8 cellular contexts compared by ENCODE assay signal in the genomic region with DNA sequence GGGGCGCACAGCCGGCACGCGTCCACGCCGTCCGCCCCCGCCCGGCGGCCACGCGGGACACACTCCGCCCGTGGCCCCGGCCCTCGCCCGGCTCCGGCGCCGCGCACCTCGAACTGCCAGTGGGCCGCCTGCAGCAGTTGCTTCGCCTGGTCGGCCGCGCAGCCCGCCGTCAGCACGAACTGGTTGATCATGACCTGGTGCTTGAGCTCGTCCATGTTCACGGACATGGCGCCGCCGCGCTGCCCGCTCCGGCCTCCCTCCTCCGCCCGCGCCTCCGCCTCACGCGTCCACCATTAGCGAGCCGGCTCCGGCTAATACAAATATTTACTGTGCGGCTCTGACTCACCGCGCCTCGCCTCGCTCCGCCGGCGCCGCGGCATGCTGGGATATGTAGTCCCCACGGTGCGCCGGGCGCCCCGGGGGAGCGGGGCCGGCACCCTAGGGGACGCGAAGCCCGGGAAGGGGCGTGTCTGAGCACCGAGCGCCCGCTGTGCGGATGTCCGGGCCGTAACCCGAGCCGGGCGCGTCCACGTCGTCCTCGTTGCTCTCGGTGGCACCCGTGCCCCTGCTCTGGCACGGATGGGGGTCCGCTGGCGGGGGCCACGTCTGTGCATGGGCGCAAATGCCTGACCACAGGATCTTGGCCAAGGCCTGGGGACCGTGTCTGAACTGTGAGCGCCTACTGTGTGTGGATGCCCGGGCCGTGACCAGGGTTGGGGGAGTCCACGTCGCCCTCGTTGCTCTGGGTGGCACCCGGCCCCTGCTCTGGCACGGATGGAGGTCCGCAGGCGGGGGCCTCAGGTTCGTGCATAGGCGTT. TPM values are rescaled to one million over a fixed set of nuclear protein-coding genes. Genes with fewer than 3 reads are reported as not detected.
DNase-seq lines count a peak whose midpoint lies in the region; ATAC-seq and TF ChIP-seq lines count a peak whose summit lies in the region.

UBALD1 (minus strand) TSS at position 318 of the 818 bp plus-strand sequence; CDS start at position 227, 91 bp downstream.

- H3K4me3 Mint-ChIP-seq in activated naive CD4-positive, alpha-beta T cell treated with anti-CD3 and anti-CD28 coated beads, Interleukin-2, amount 10 ng/mL, durations not matched to agents 7 days and 5 days: peak within 1 kb of the TSS; percentile 96

- H3K9me3 Mint-ChIP-seq in activated naive CD4-positive, alpha-beta T cell treated with anti-CD3 and anti-CD28 coated beads, Interleukin-2, amount 10 ng/mL, durations not matched to agents 7 days and 5 days: no peaks in the 10 kb centered on the region

- ATAC-seq in HCT116 (peak; percentile 67), omental fat pad (ENCODE audit: low FRiP score) (peak; percentile 69), thoracic aorta (ENCODE audit: insufficient number of reproducible peaks, low FRiP score, low read depth) (peak; percentile 33)

- intact Hi-C loops in HCT116 (cut with micrococcal nuclease): loop anchor here (5.0 to 10.0 kb wide), 2 partner anchors 190 to 343 kb away; partner anchors contain the start of genes DNAJA3 and SEC14L5

- POLR2A ChIA-PET in HCT116 (lab: Charles Lee) (interaction anchor here (1.4 to 2.0 kb wide), 2 partner anchors 139 to 154 kb away, joined by 4 to 9 read pairs; partner anchors contain the start of gene HMOX2), SK-N-SH (lab: Yijun Ruan, JAX) (interaction anchor here (0.6 kb wide), 1 partner anchor 807 kb away, joined by 3 read pairs; no protein-coding TSS in a partner anchor)

- H3K4me1 Mint-ChIP-seq in activated naive CD4-positive, alpha-beta T cell treated with anti-CD3 and anti-CD28 coated beads, Interleukin-2, amount 10 ng/mL, durations not matched to agents 7 days and 5 days: peaks cover 43% of the 10 kb centered on the region

- H3K27ac ChIP-seq in HCT116 (ENCODE audit: low read depth, low read length): peak within 1 kb of the TSS; percentile 83
- peak within 1 kb of the TSS; percentile 76; the same call in 1 of the 2 replicates for H3K27ac ChIP-seq in MM.1S (ENCODE audit: low read length)
- peak within 1 kb of the TSS; percentile 78 to 84 for H3K27ac ChIP-seq in SK-N-SH (ENCODE audit: low read depth in 2 of 2, low read length in 1 of 2)
- peak within 1 kb of the TSS; percentile 90 to 99 for H3K27ac ChIP-seq in thoracic aorta

- 0 out of 4 replicates have a peak, but pooled peaks cover 0 to under 1% of the 10 kb centered on the region in 2 experiments for H3K36me3 ChIP-seq in HCT116 (ENCODE audit: control insufficient read depth in 1 of 2, insufficient read depth in 2 of 2, low read length in 2 of 2)
- H3K36me3 ChIP-seq in MM.1S (replicated peaks; ENCODE audit: insufficient read depth, low read length): no peaks in the 10 kb centered on the region
- no peaks in the 10 kb centered on the region for H3K36me3 ChIP-seq in SK-N-SH (replicated peaks in 1 of 2; ENCODE audit: control insufficient read depth in 1 of 2, insufficient read depth in 2 of 2, low read length in 1 of 2)
- peaks cover 5% of the 10 kb centered on the region for H3K36me3 ChIP-seq in thoracic aorta

- H3K27me3 Mint-ChIP-seq in activated naive CD4-positive, alpha-beta T cell treated with anti-CD3 and anti-CD28 coated beads, Interleukin-2, amount 10 ng/mL, durations not matched to agents 7 days and 5 days: no peaks in the 10 kb centered on the region

- RAD21 ChIA-PET in HCT116 (lab: Charles Lee; ENCODE audit: low non-redundant PET in 1 of 2, low total read pairs in 2 of 2, uncharacterized antibody in 2 of 2, unreplicated experiment in 2 of 2): no interaction called here

- peak; percentile 84 for TF ChIP-seq POLR2A in HCT116 (IDR thresholded peaks at IDR 0.05; ENCODE audit: borderline replicate concordance, extremely low read depth, insufficient read depth, insufficient read length)

- TF ChIP-seq CTCF in HCT116 (IDR thresholded peaks at IDR 0.05 in 2 of 3, conservative IDR thresholded peaks at IDR 0.05 in 1 of 3; ENCODE audit: borderline replicate concordance in 1 of 3, insufficient read depth in 1 of 3, low read depth in 2 of 3, low read length in 2 of 3): no peak
- no peak for TF ChIP-seq CTCF in MM.1S (IDR thresholded peaks at IDR 0.05; ENCODE audit: low read length)
- no peak for TF ChIP-seq CTCF in SK-N-SH (IDR thresholded peaks at IDR 0.05)
- no peak for TF ChIP-seq CTCF in omental fat pad (IDR thresholded peaks at IDR 0.05)
- no peak for TF ChIP-seq CTCF in thoracic aorta (IDR thresholded peaks at IDR 0.05)

- peak within 1 kb of the TSS; percentile 96 for H3K4me2 ChIP-seq in HCT116 (ENCODE audit: low read length)
- H3K4me2 ChIP-seq in MM.1S (ENCODE audit: low read depth, low read length): peak within 1 kb of the TSS; percentile 96
- H3K4me2 ChIP-seq in SK-N-SH: peak within 1 kb of the TSS; percentile 88

- H3K9me3 ChIP-seq in HCT116 (ENCODE audit: control insufficient read depth in 1 of 2, insufficient read depth in 1 of 2, low read depth in 1 of 2, low read length in 2 of 2): no peaks in the 10 kb centered on the region
- no peaks in the 10 kb centered on the region for H3K9me3 ChIP-seq in MM.1S (replicated peaks; ENCODE audit: insufficient read depth, low read length)
- no peaks in the 10 kb centered on the region for H3K9me3 ChIP-seq in SK-N-SH
- no peaks in the 10 kb centered on the region for H3K9me3 ChIP-seq in thoracic aorta

- no TSS peak for BruUV-seq in HCT116 (replicated peaks; lab: Mats Ljungman, UMichigan)

- H3F3A ChIP-seq in MM.1S (ENCODE audit: insufficient read depth, low read length) (peaks cover 17% of the 10 kb centered on the region; the same call in 1 of the 2 replicates), SK-N-SH (replicated peaks; ENCODE audit: insufficient read depth) (peaks cover 13% of the 10 kb centered on the region)

- no peaks in the 10 kb centered on the region for H3K27me3 ChIP-seq in HCT116 (ENCODE audit: insufficient read depth, low read length)
- H3K27me3 ChIP-seq in MM.1S (replicated peaks; ENCODE audit: insufficient read depth, low read length): no peaks in the 10 kb centered on the region
- H3K27me3 ChIP-seq in SK-N-SH (ENCODE audit: insufficient read depth): no peaks in the 10 kb centered on the region
- H3K27me3 ChIP-seq in thoracic aorta (replicated peaks; ENCODE audit: insufficient read depth): no peaks in the 10 kb centered on the region

- TF ChIP-seq EP300 in SK-N-SH (IDR thresholded peaks at IDR 0.05; ENCODE audit: borderline replicate concordance in 1 of 2, low read depth in 1 of 2, low read length in 1 of 2): no peak; a peak in 1 of 4 replicates

- peak; percentile 71 for DNase-seq in GM04504 (ENCODE audit: low read depth)
- DNase-seq in HCT116 (ENCODE audit: low read depth, low spot score): peak; percentile 80
- DNase-seq in MM.1S: peak; percentile 91
- peak; percentile 93 for DNase-seq in SK-N-SH
- DNase-seq in activated naive CD4-positive, alpha-beta T cell treated with anti-CD3 and anti-CD28 coated beads, Interleukin-2, amount 10 ng/mL, durations not matched to agents 7 days and 5 days: peak; percentile 85
- DNase-seq in globus pallidus (ENCODE audit: low spot score): peak; percentile 83
- DNase-seq in omental fat pad (ENCODE audit: low spot score): peak; percentile 67
- peak; percentile 67 for DNase-seq in thoracic aorta (ENCODE audit: low spot score)

- H3K36me3 Mint-ChIP-seq in activated naive CD4-positive, alpha-beta T cell treated with anti-CD3 and anti-CD28 coated beads, Interleukin-2, amount 10 ng/mL, durations not matched to agents 7 days and 5 days: no peaks in the 10 kb centered on the region

- H3K79me2 ChIP-seq in HCT116 (ENCODE audit: insufficient read depth, low read length) (peaks cover 39% of the 10 kb centered on the region), MM.1S (ENCODE audit: low read length) (peaks cover 27% of the 10 kb centered on the region), SK-N-SH (ENCODE audit: insufficient read depth) (peaks cover 55% of the 10 kb centered on the region)

- H3K4me1 ChIP-seq in HCT116 (ENCODE audit: control insufficient read depth in 1 of 2, insufficient read depth in 2 of 2, low read length in 2 of 2) (peaks cover 25 to 42% of the 10 kb centered on the region in 2 experiments), MM.1S (ENCODE audit: low read length) (peaks cover 18% of the 10 kb centered on the region), SK-N-SH (ENCODE audit: control insufficient read depth in 1 of 2, insufficient read depth in 2 of 2, low read depth in 1 of 2, low read length in 1 of 2) (peaks cover 13 to 39% of the 10 kb centered on the region in 2 experiments; a peak in 3 of 4 replicates), thoracic aorta (ENCODE audit: control insufficient read depth in 1 of 2, low read depth in 2 of 2) (peaks cover 38 to 59% of the 10 kb centered on the region in 2 donors)

- CTCF ChIA-PET in HCT116 (lab: Charles Lee): interaction anchor here (1.4 kb wide), 1 partner anchor 361 kb away, joined by 3 read pairs; no protein-coding TSS in a partner anchor
- CTCF ChIA-PET in SK-N-SH (lab: Yijun Ruan, JAX): interaction anchor here (1.5 to 2.1 kb wide), 3 partner anchors 9 to 66 kb away, joined by 4 to 7 read pairs (median 5); partner anchors contain the start of gene MGRN1
- CTCF ChIA-PET in activated naive CD4-positive, alpha-beta T cell treated with anti-CD3 and anti-CD28 coated beads, Interleukin-2, amount 10 ng/mL, durations not matched to agents 7 days and 5 days (lab: Charles Lee): interaction anchor here (0.8 kb wide), 1 partner anchor 9 kb away, joined by 4 read pairs; the partner anchor contains the start of gene MGRN1

- WGBS in SK-N-SH (ENCODE audit: low lambda C conversion rate): 0% methylated on average over 11 of the region's 101 CpGs

- H2AFZ ChIP-seq in HCT116 (ENCODE audit: low read depth, low read length, poor library complexity, severe bottlenecking) (no peak within 1 kb of the TSS), MM.1S (ENCODE audit: low read length) (peak within 1 kb of the TSS; percentile 98), SK-N-SH (ENCODE audit: low read depth) (peak within 1 kb of the TSS; percentile 89)

- H3K4me3 ChIP-seq in HCT116 (replicated peaks in 1 of 2; ENCODE audit: low read depth in 1 of 2, low read length in 2 of 2) (peak within 1 kb of the TSS; percentile 79 to 80), MM.1S (ENCODE audit: low read length) (peak within 1 kb of the TSS; percentile 85), SK-N-SH (ENCODE audit: low read depth in 2 of 2, low read length in 1 of 2) (peak within 1 kb of the TSS; percentile 83 to 94), thoracic aorta (peak within 1 kb of the TSS; percentile 84)

- peak within 1 kb of the TSS; percentile 97 for H3K27ac Mint-ChIP-seq in activated naive CD4-positive, alpha-beta T cell treated with anti-CD3 and anti-CD28 coated beads, Interleukin-2, amount 10 ng/mL, durations not matched to agents 7 days and 5 days

- H4K20me1 ChIP-seq in HCT116 (ENCODE audit: insufficient read depth) (no peaks in the 10 kb centered on the region), MM.1S (ENCODE audit: insufficient read depth, low read length) (no peaks in the 10 kb centered on the region), SK-N-SH (ENCODE audit: insufficient read depth) (peaks cover 36% of the 10 kb centered on the region)

- H3K9me2 ChIP-seq in HCT116 (ENCODE audit: insufficient read depth): no peaks in the 10 kb centered on the region
- H3K9me2 ChIP-seq in MM.1S (replicated peaks; ENCODE audit: insufficient read depth, low read length): no peaks in the 10 kb centered on the region
- H3K9me2 ChIP-seq in SK-N-SH: no peaks in the 10 kb centered on the region

- H3K9ac ChIP-seq in HCT116 (ENCODE audit: low read length) (peak within 1 kb of the TSS; percentile 89), MM.1S (ENCODE audit: low read length) (peak within 1 kb of the TSS; percentile 62), SK-N-SH (peak within 1 kb of the TSS; percentile 80)

- TF ChIP-seq RAD21 in HCT116 (IDR thresholded peaks at IDR 0.05; ENCODE audit: low read depth): no peak
- no peak for TF ChIP-seq RAD21 in SK-N-SH (IDR thresholded peaks at IDR 0.05; ENCODE audit: low read length)

RNA-seq across cellular contexts. Expression of gene UBALD1, which starts in this region (rescaled TPM):
- total RNA-seq in HCT116 (2021; ENCODE audit: unreplicated experiment) (45.9 TPM), omental fat pad (10 to 100 TPM in 1 of 4 donors, 1 to 10 TPM in 3; 5.5 to 16.3 (median 6.7) TPM), thoracic aorta (10 to 100 TPM; 23.8 to 23.9 TPM)
- 24.9 and 39.8 TPM in 2 replicates for polyA plus RNA-seq in HCT116 (2012)
- polyA plus RNA-seq in SK-N-SH (2012; rRNA removed): 13.0 and 16.7 TPM in 2 replicates
- polyA plus RNA-seq in SK-N-SH (2012; cell fraction: cytosol; rRNA removed): 4.7 and 6.1 TPM in 2 replicates
- 47.9 and 62.5 TPM in 2 replicates for polyA plus RNA-seq in SK-N-SH (2012; cell fraction: nucleus; rRNA removed)

Comparison
In these comparisons a context has a peak if more than half of its experiments do, and no peak if none do; other contexts are left out.
1. Peak in every context shown above with its lines: DNase-seq, ATAC-seq, H3K4me3 ChIP-seq and H3K27ac ChIP-seq.